ENCODE assay signal across 8 cellular contexts in genomic region chr5:151745071-151745705, GRCh38. TPM values are rescaled to one million over a fixed set of nuclear protein-coding genes. Genes with fewer than 3 reads are reported as not detected.
DNase-seq lines count a peak whose midpoint lies in the region; ATAC-seq and TF ChIP-seq lines count a peak whose summit lies in the region.

No MANE protein-coding gene starts in this region.

- peaks cover 6% of the 10 kb centered on the region for H3F3A ChIP-seq in neural progenitor cell (ENCODE audit: low read depth)

- H3K4me3 Mint-ChIP-seq in naive B cell (peak overlapping the region in 1 of 8 donors; percentile 16), neural progenitor cell (no peak overlapping the region)

- H3K27me3 Mint-ChIP-seq in naive B cell (no peaks in the 10 kb centered on the region), neural progenitor cell (ENCODE audit: insufficient read depth, low read depth) (no peaks in the 10 kb centered on the region)

- no peak overlapping the region for H3K4me2 ChIP-seq in neural progenitor cell

- peak overlapping the region; percentile 2 to 94 (median 68) for H3K27ac Mint-ChIP-seq in naive B cell
- H3K27ac Mint-ChIP-seq in neural progenitor cell, result no peak overlapping the region

- no peak overlapping the region for H3K9ac ChIP-seq in neural progenitor cell

- no peak overlapping the region for H3K4me3 ChIP-seq in neural progenitor cell

- H3K9me3 Mint-ChIP-seq in naive B cell (no peaks in the 10 kb centered on the region), neural progenitor cell (no peaks in the 10 kb centered on the region)

- no peaks in the 10 kb centered on the region for H3K9me3 ChIP-seq in neural progenitor cell (ENCODE audit: low read depth)

- no peaks in the 10 kb centered on the region for H4K20me1 ChIP-seq in neural progenitor cell (ENCODE audit: low read depth)

- no peaks in the 10 kb centered on the region for H3K36me3 ChIP-seq in neural progenitor cell

- no peak for TF ChIP-seq CTCF in neural progenitor cell (IDR thresholded peaks at IDR 0.05)

- H3K4me1 Mint-ChIP-seq in naive B cell (peaks cover 17 to 47% (median 20%) of the 10 kb centered on the region in 3 donors), neural progenitor cell (peaks cover 16% of the 10 kb centered on the region)

- H3K27me3 ChIP-seq in neural progenitor cell, result no peaks in the 10 kb centered on the region

- no peaks in the 10 kb centered on the region for H3K79me2 ChIP-seq in neural progenitor cell (ENCODE audit: low read depth)

- H3K36me3 Mint-ChIP-seq in naive B cell (peaks cover 16 to 20% of the 10 kb centered on the region in 2 donors), neural progenitor cell (peaks cover 3% of the 10 kb centered on the region)

- H2AFZ ChIP-seq in neural progenitor cell (replicated peaks), result no peak overlapping the region

- DNase-seq in GM04503 (ENCODE audit: low read depth), result peak; percentile 58
- DNase-seq in UCSD-AML1 (lab: John Stamatoyannopoulos, UW; ENCODE audit: unreplicated experiment), result peak; percentile 36
- peak; percentile 7 for DNase-seq in effector CD4-positive, alpha-beta T cell
- DNase-seq in naive B cell, result no peak
- no peak for DNase-seq in NCI-H2029 treated with DMSO at 0.1 percent for 48 hours (lab: John Stamatoyannopoulos, UW)
- no peak for DNase-seq in NCI-H2196 (lab: John Stamatoyannopoulos, UW; ENCODE audit: unreplicated experiment)
- DNase-seq in neural progenitor cell (ENCODE audit: low spot score), result no peak

- peak; percentile 52 for ATAC-seq in HG02943 (IDR thresholded peaks at IDR 0.05; ENCODE audit: low read depth, unreplicated experiment)
- peak; percentile 36 to 53 for ATAC-seq in naive B cell (ENCODE audit: low read depth in 2 of 2)

- H3K4me1 ChIP-seq in neural progenitor cell, result no peaks in the 10 kb centered on the region

- no peak overlapping the region for H3K27ac ChIP-seq in neural progenitor cell

RNA-seq across cellular contexts. Expression of gene ATOX1, which starts 13.2 kb away (rescaled TPM):
- polyA plus RNA-seq in naive B cell (ENCODE audit: low read depth in 6 of 6), result 10 to 100 TPM; 51.7 to 74.8 (median 59.4) TPM
- total RNA-seq in neural progenitor cell (ENCODE audit: low replicate concordance), result 22.8 and 86.4 TPM in 2 replicates

RNA-seq across cellular contexts. Expression of gene G3BP1, which starts 26.6 kb away (rescaled TPM):
- polyA plus RNA-seq in naive B cell (ENCODE audit: low read depth in 6 of 6), result 100 to 1,000 TPM in 5 of 6 donors, 10 to 100 TPM in 1; 93.9 to 151 (median 135) TPM
- 212 and 304 TPM in 2 replicates for total RNA-seq in neural progenitor cell (ENCODE audit: low replicate concordance)

RNA-seq across cellular contexts. Expression of gene SPARC, which starts 58.5 kb away (rescaled TPM):
- polyA plus RNA-seq in naive B cell (ENCODE audit: low read depth in 6 of 6), result 10 to 100 TPM in 5 of 6 donors, 1 to 10 TPM in 1; 9.6 to 30.7 (median 24.7) TPM
- total RNA-seq in neural progenitor cell (ENCODE audit: low replicate concordance), result 122 and 158 TPM in 2 replicates

Comparison
In these comparisons a context has a peak if more than half of its experiments do, and no peak if none do; other contexts are left out.
1. DNase-seq: peak in GM04503 (single experiment), UCSD-AML1 (single experiment) and effector CD4-positive, alpha-beta T cell (single experiment); none in naive B cell (single experiment), NCI-H2029 treated with DMSO at 0.1 percent for 48 hours (single experiment), NCI-H2196 (single experiment) and neural progenitor cell (single experiment).